ENCODE assay signal across 8 cellular contexts in genomic region chr5:181188700-181189362, GRCh38. TPM values are rescaled to one million over a fixed set of nuclear protein-coding genes. Genes with fewer than 3 reads are reported as not detected.
A peak's percentile ranks its signal among the peaks of the same experiment; 100 is the strongest.
DNase-seq lines count a peak whose midpoint lies in the region; ATAC-seq lines count a peak whose summit lies in the region.

No MANE protein-coding gene starts in this region.

- H3K4me3 ChIP-seq in ectodermal cell (ENCODE audit: insufficient read depth, low read depth, low read length) = peak overlapping the region; percentile 87

- WGBS in ectodermal cell, 2 experiments = 0% methylated on average over 35 of the region's 35 CpGs

- H3K4me1 ChIP-seq in ectodermal cell (ENCODE audit: control insufficient read depth, insufficient read depth, low read length) = no peaks in the 10 kb centered on the region

- peak; percentile 88 for DNase-seq in activated CD4-positive, alpha-beta T cell treated with anti-CD3 and anti-CD28 coated beads for 48 hours
- peak; percentile 81 for DNase-seq in middle frontal gyrus (ENCODE audit: extremely low spot score, low spot score)
- DNase-seq in stimulated activated CD8-positive, alpha-beta memory T cell treated with anti-CD3 and anti-CD28 coated beads, Interleukin-4, amount 100 ng/mL, for 24 hours (ENCODE audit: low read depth) = peak; percentile 48
- DNase-seq in iPS-NIHi11 (ENCODE audit: low spot score) = no peak

- peak; percentile 14 for ATAC-seq in HG03097 (IDR thresholded peaks at IDR 0.05; ENCODE audit: low FRiP score, unreplicated experiment)
- no peak for ATAC-seq in HG02798 (IDR thresholded peaks at IDR 0.05; ENCODE audit: poor library complexity, unreplicated experiment)
- no peak for ATAC-seq in GM19035 (IDR thresholded peaks at IDR 0.05; ENCODE audit: unreplicated experiment)

- peaks cover 27% of the 10 kb centered on the region for H3K27me3 ChIP-seq in ectodermal cell (ENCODE audit: control insufficient read depth, insufficient read depth, low read length, poor library complexity, severe bottlenecking)

- H3K9me3 ChIP-seq in ectodermal cell (ENCODE audit: control insufficient read depth, low read length) = no peaks in the 10 kb centered on the region

- H3K27ac ChIP-seq in ectodermal cell (ENCODE audit: insufficient read depth, low read depth, low read length, poor library complexity, severe bottlenecking) = no peak overlapping the region

- H3K36me3 ChIP-seq in ectodermal cell (ENCODE audit: control insufficient read depth, insufficient read depth, low read length) = no peaks in the 10 kb centered on the region

RNA-seq across cellular contexts. Expression of gene TRIM7, which starts 16.2 kb away (rescaled TPM):
- polyA plus RNA-seq in ectodermal cell (2013, experiment 1 of 4) = not detected
- not detected for polyA plus RNA-seq in ectodermal cell (2013, experiment 2 of 4)
- polyA plus RNA-seq in ectodermal cell (2013, experiment 3 of 4) = not detected
- polyA plus RNA-seq in ectodermal cell (2013, experiment 4 of 4) = not detected

RNA-seq across cellular contexts. Expression of gene TRIM41, which starts 34.2 kb away (rescaled TPM):
- polyA plus RNA-seq in ectodermal cell (2013, experiment 1 of 4) = 34.7 TPM
- polyA plus RNA-seq in ectodermal cell (2013, experiment 2 of 4) = 33.6 TPM
- 24.6 TPM for polyA plus RNA-seq in ectodermal cell (2013, experiment 3 of 4)
- polyA plus RNA-seq in ectodermal cell (2013, experiment 4 of 4) = 32.7 TPM

RNA-seq across cellular contexts. Expression of gene OR2V2, which starts 41.4 kb away (rescaled TPM):
- polyA plus RNA-seq in ectodermal cell (2013, experiment 1 of 4) = not detected
- polyA plus RNA-seq in ectodermal cell (2013, experiment 2 of 4) = not detected
- polyA plus RNA-seq in ectodermal cell (2013, experiment 3 of 4) = not detected
- not detected for polyA plus RNA-seq in ectodermal cell (2013, experiment 4 of 4)

RNA-seq across cellular contexts. Expression of gene RACK1, which starts 54.9 kb away (rescaled TPM):
- 2,522 TPM for polyA plus RNA-seq in ectodermal cell (2013, experiment 1 of 4)
- 2,564 TPM for polyA plus RNA-seq in ectodermal cell (2013, experiment 2 of 4)
- polyA plus RNA-seq in ectodermal cell (2013, experiment 3 of 4) = 2,558 TPM
- polyA plus RNA-seq in ectodermal cell (2013, experiment 4 of 4) = 2,793 TPM

RNA-seq across cellular contexts. Expression of gene OR2V1, which starts 57.9 kb away (rescaled TPM):
- polyA plus RNA-seq in ectodermal cell (2013, experiment 1 of 4) = not detected
- not detected for polyA plus RNA-seq in ectodermal cell (2013, experiment 2 of 4)
- polyA plus RNA-seq in ectodermal cell (2013, experiment 3 of 4) = not detected
- polyA plus RNA-seq in ectodermal cell (2013, experiment 4 of 4) = not detected
